Comparison of ENCODE assay signal across 8 cellular contexts in genomic region chr12:50085615-50085928, GRCh38. TPM values are rescaled to one million over a fixed set of nuclear protein-coding genes. Genes with fewer than 3 reads are reported as not detected.
DNase-seq lines count a peak whose midpoint lies in the region; ATAC-seq and TF ChIP-seq lines count a peak whose summit lies in the region.

No MANE protein-coding gene starts in this region.

- H3K79me2 ChIP-seq in SU-DHL-6 (ENCODE audit: insufficient read depth, low read length): no peaks in the 10 kb centered on the region; the same call in 1 of the 2 replicates

- no peak for TF ChIP-seq CTCF in SU-DHL-6 (IDR thresholded peaks at IDR 0.05; ENCODE audit: insufficient read depth, low read length, poor library complexity, severe bottlenecking)
- TF ChIP-seq CTCF in gastroesophageal sphincter (IDR thresholded peaks at IDR 0.05): no peak

- peaks cover 0 to 51% (median 0%) of the 10 kb centered on the region in 3 donors for H3K4me1 ChIP-seq in gastroesophageal sphincter

- no peaks in the 10 kb centered on the region for H3K9me2 ChIP-seq in SU-DHL-6 (replicated peaks; ENCODE audit: insufficient read depth, low read length)

- H3K9me3 Mint-ChIP-seq in activated naive CD4-positive, alpha-beta T cell treated with anti-CD3 and anti-CD28 coated beads, Interleukin-2, amount 50 U/mL, for 24 hours: no peaks in the 10 kb centered on the region
- no peaks in the 10 kb centered on the region for H3K9me3 Mint-ChIP-seq in stimulated activated effector memory CD8-positive, alpha-beta T cell treated with anti-CD3 and anti-CD28 coated beads, Interleukin-12 subunit alpha, Interleukin-12 subunit beta, amount 100 ng/mL, for 72 hours

- H3K9ac ChIP-seq in SU-DHL-6 (ENCODE audit: low read length): peak overlapping the region; percentile 73

- peaks cover 27% of the 10 kb centered on the region for H3F3A ChIP-seq in SU-DHL-6 (ENCODE audit: insufficient read depth)

- H3K4me3 ChIP-seq in SU-DHL-6 (ENCODE audit: insufficient read depth, low read length, poor library complexity, severe bottlenecking): peak overlapping the region; percentile 81
- peak overlapping the region; percentile 58 to 73 for H3K4me3 ChIP-seq in gastroesophageal sphincter

- TF ChIP-seq POLR2A in gastroesophageal sphincter (IDR thresholded peaks at IDR 0.05): no peak

- no peaks in the 10 kb centered on the region for H3K9me3 ChIP-seq in SU-DHL-6 (ENCODE audit: insufficient read depth, low read length)
- H3K9me3 ChIP-seq in gastroesophageal sphincter: no peaks in the 10 kb centered on the region

- H4K20me1 ChIP-seq in SU-DHL-6 (ENCODE audit: low read depth, low read length): no peaks in the 10 kb centered on the region

- no peaks in the 10 kb centered on the region for H3K27me3 Mint-ChIP-seq in activated naive CD4-positive, alpha-beta T cell treated with anti-CD3 and anti-CD28 coated beads, Interleukin-2, amount 50 U/mL, for 24 hours

- no peak for DNase-seq in activated naive CD4-positive, alpha-beta T cell (lab: John Stamatoyannopoulos, UW)
- no peak for DNase-seq in stimulated activated effector memory CD8-positive, alpha-beta T cell treated with anti-CD3 and anti-CD28 coated beads, Interleukin-12 subunit alpha, Interleukin-12 subunit beta, amount 100 ng/mL, for 72 hours (ENCODE audit: low spot score in 2 of 2)
- no peak for DNase-seq in SIG-M5 treated with dmso at 0.1 percent for 504 hours (lab: John Stamatoyannopoulos, UW; ENCODE audit: unreplicated experiment)
- no peak for DNase-seq in NCI-H345 treated with DMSO at 0.1 percent for 48 hours (lab: John Stamatoyannopoulos, UW; ENCODE audit: unreplicated experiment)

- H3K27me3 ChIP-seq in SU-DHL-6 (ENCODE audit: low read length): no peaks in the 10 kb centered on the region
- no peaks in the 10 kb centered on the region for H3K27me3 ChIP-seq in gastroesophageal sphincter

- TF ChIP-seq EP300 in gastroesophageal sphincter (IDR thresholded peaks at IDR 0.05): no peak

- no peaks in the 10 kb centered on the region for H3K36me3 Mint-ChIP-seq in activated naive CD4-positive, alpha-beta T cell treated with anti-CD3 and anti-CD28 coated beads, Interleukin-2, amount 50 U/mL, for 24 hours
- H3K36me3 Mint-ChIP-seq in stimulated activated effector memory CD8-positive, alpha-beta T cell treated with anti-CD3 and anti-CD28 coated beads, Interleukin-12 subunit alpha, Interleukin-12 subunit beta, amount 100 ng/mL, for 72 hours: peaks cover 41% of the 10 kb centered on the region

- H3K4me3 Mint-ChIP-seq in activated naive CD4-positive, alpha-beta T cell treated with anti-CD3 and anti-CD28 coated beads, Interleukin-2, amount 50 U/mL, for 24 hours: peak overlapping the region; percentile 88
- H3K4me3 Mint-ChIP-seq in stimulated activated effector memory CD8-positive, alpha-beta T cell treated with anti-CD3 and anti-CD28 coated beads, Interleukin-12 subunit alpha, Interleukin-12 subunit beta, amount 100 ng/mL, for 72 hours: peak overlapping the region; percentile 86

- H3K36me3 ChIP-seq in SU-DHL-6 (ENCODE audit: low read length): peaks cover 17% of the 10 kb centered on the region
- H3K36me3 ChIP-seq in gastroesophageal sphincter: peaks cover 2 to 41% of the 10 kb centered on the region in 2 donors

- peaks cover 43% of the 10 kb centered on the region for H3K4me1 Mint-ChIP-seq in activated naive CD4-positive, alpha-beta T cell treated with anti-CD3 and anti-CD28 coated beads, Interleukin-2, amount 50 U/mL, for 24 hours
- peaks cover 41% of the 10 kb centered on the region for H3K4me1 Mint-ChIP-seq in stimulated activated effector memory CD8-positive, alpha-beta T cell treated with anti-CD3 and anti-CD28 coated beads, Interleukin-12 subunit alpha, Interleukin-12 subunit beta, amount 100 ng/mL, for 72 hours

- H2AFZ ChIP-seq in SU-DHL-6 (ENCODE audit: low read depth, low read length, severe bottlenecking): no peak overlapping the region

- ATAC-seq in gastroesophageal sphincter (no peak), HG02623 (IDR thresholded peaks at IDR 0.05; ENCODE audit: unreplicated experiment) (no peak)
- no peak for ATAC-seq in stimulated activated effector memory CD8-positive, alpha-beta T cell treated with anti-CD3 and anti-CD28 coated beads, Interleukin-12 subunit alpha, Interleukin-12 subunit beta, amount 100 ng/mL, for 72 hours

- 4% methylated on average over 6 of the region's 7 CpGs; no CpG with 5 or more reads in 1 of the 2 donors for WGBS in gastroesophageal sphincter (ENCODE audit: low coverage in 1 of 2), 2 donors

- peak overlapping the region; percentile 73 for H3K4me2 ChIP-seq in SU-DHL-6 (ENCODE audit: low read depth, low read length, poor library complexity, severe bottlenecking)

- H3K27ac Mint-ChIP-seq in activated naive CD4-positive, alpha-beta T cell treated with anti-CD3 and anti-CD28 coated beads, Interleukin-2, amount 50 U/mL, for 24 hours: peak overlapping the region; percentile 53
- H3K27ac Mint-ChIP-seq in stimulated activated effector memory CD8-positive, alpha-beta T cell treated with anti-CD3 and anti-CD28 coated beads, Interleukin-12 subunit alpha, Interleukin-12 subunit beta, amount 100 ng/mL, for 72 hours: peak overlapping the region; percentile 94

- H3K27ac ChIP-seq in SU-DHL-6 (ENCODE audit: low read depth, low read length): peak overlapping the region; percentile 77
- H3K27ac ChIP-seq in gastroesophageal sphincter: peak overlapping the region; percentile 89 to 99 (median 94)

RNA-seq across cellular contexts. Expression of gene SMARCD1, which starts 0.4 kb away (rescaled TPM):
- total RNA-seq in gastroesophageal sphincter: 10 to 100 TPM; 26.6 to 52.8 (median 44.2) TPM

RNA-seq across cellular contexts. Expression of gene GPD1, which starts 18.2 kb away (rescaled TPM):
- total RNA-seq in gastroesophageal sphincter: 10 to 100 TPM in 1 of 4 donors, 1 to 10 TPM in 1, under 1 TPM in 2; 0.08 to 49.5 (median 1.3) TPM

RNA-seq across cellular contexts. Expression of gene COX14, which starts 26.5 kb away (rescaled TPM):
- 100 to 1,000 TPM in 1 of 4 donors, 10 to 100 TPM in 3; 66.1 to 111 (median 81.0) TPM for total RNA-seq in gastroesophageal sphincter

RNA-seq across cellular contexts. Expression of gene ASIC1, which starts 28.2 kb away (rescaled TPM):
- total RNA-seq in gastroesophageal sphincter: 1 to 10 TPM in 3 of 4 donors, under 1 TPM in 1; 0.82 to 4.9 (median 3.1) TPM
